Comparison of ENCODE assay signal across 2 cellular contexts in genomic region chr19:741506-742131, GRCh38.
TF ChIP-seq lines count a peak whose summit lies in the region.

No MANE protein-coding gene starts in this region.

TF ChIP-seq in SK-N-SH, 30 proteins besides CTCF, POLR2A, EP300 and RAD21:
- TF ChIP-seq RFX5 (IDR thresholded peaks at IDR 0.05; ENCODE audit: low read length) (no peak), EZH2phosphoT487 (IDR thresholded peaks at IDR 0.05; ENCODE audit: borderline replicate concordance, low read depth) (no peak), NRF1 (IDR thresholded peaks at IDR 0.05; ENCODE audit: low read depth, low read length) (no peak), RXRA (IDR thresholded peaks at IDR 0.05; ENCODE audit: borderline replicate concordance, low read depth) (no peak), GATA2 (CRISPR knock-in tag; IDR thresholded peaks at IDR 0.05) (no peak), MXI1 (IDR thresholded peaks at IDR 0.05; ENCODE audit: low read depth, low read length) (no peak), TEAD4 (IDR thresholded peaks at IDR 0.05; ENCODE audit: borderline replicate concordance, insufficient read depth) (no peak), TCF12 (IDR thresholded peaks at IDR 0.05) (no peak), MAX (IDR thresholded peaks at IDR 0.05; ENCODE audit: low read depth) (no peak), USF2 (IDR thresholded peaks at IDR 0.05; ENCODE audit: borderline replicate concordance, low read depth, low read length) (no peak), GABPA (IDR thresholded peaks at IDR 0.05; ENCODE audit: low read depth) (no peak), ELF1 (IDR thresholded peaks at IDR 0.05) (no peak), SMC3 (IDR thresholded peaks at IDR 0.05; ENCODE audit: low read depth, low read length) (no peak), FOSL2 (IDR thresholded peaks at IDR 0.05; ENCODE audit: borderline replicate concordance, low read depth) (no peak), ZBTB33 (IDR thresholded peaks at IDR 0.05; ENCODE audit: borderline replicate concordance, low read depth) (no peak), JUND (IDR thresholded peaks at IDR 0.05) (no peak), IRF3 (IDR thresholded peaks at IDR 0.05; ENCODE audit: low read depth, low read length) (no peak)
TF ChIP-seq in SK-N-SH: peak in this region for 0.

TF ChIP-seq in HepG2, 621 proteins besides CTCF, POLR2A, EP300 and RAD21 (continues in another document):
- TF ChIP-seq ATM (IDR thresholded peaks at IDR 0.05; ENCODE audit: borderline replicate concordance) = no peak
- no peak for TF ChIP-seq SIX4 (CRISPR knock-in tag; IDR thresholded peaks at IDR 0.05)
- TF ChIP-seq ZNF607 (CRISPR knock-in tag; IDR thresholded peaks at IDR 0.05; ENCODE audit: borderline replicate concordance) = no peak
- peak; percentile 29; the same call in 1 of the 2 replicates for TF ChIP-seq HOXA3 (CRISPR knock-in tag; IDR thresholded peaks at IDR 0.05)
- no peak for TF ChIP-seq RXRB (CRISPR knock-in tag; IDR thresholded peaks at IDR 0.05; ENCODE audit: borderline replicate concordance)
- no peak for TF ChIP-seq ZNF780A (CRISPR knock-in tag; IDR thresholded peaks at IDR 0.05)
- TF ChIP-seq ZNF512B (CRISPR knock-in tag; IDR thresholded peaks at IDR 0.05; ENCODE audit: borderline replicate concordance) = no peak
- no peak for TF ChIP-seq NFKB2 (CRISPR knock-in tag; IDR thresholded peaks at IDR 0.05; ENCODE audit: borderline replicate concordance)
- TF ChIP-seq MED13 (CRISPR knock-in tag; IDR thresholded peaks at IDR 0.05) = no peak
- TF ChIP-seq HNRNPH1 (optimal IDR thresholded peaks at IDR 0.05; ENCODE audit: low read depth, low read length) = no peak
- peak; percentile 90 for TF ChIP-seq ZMYM3 (CRISPR knock-in tag; IDR thresholded peaks at IDR 0.05)
- TF ChIP-seq RELA (CRISPR knock-in tag; IDR thresholded peaks at IDR 0.05) = no peak
- TF ChIP-seq HMGXB4 (CRISPR knock-in tag; IDR thresholded peaks at IDR 0.05; ENCODE audit: borderline replicate concordance in 1 of 2, low read depth in 1 of 2) = no peak
- no peak for TF ChIP-seq KDM1A (CRISPR knock-in tag; IDR thresholded peaks at IDR 0.05)
- no peak for TF ChIP-seq E2F2 (CRISPR knock-in tag; IDR thresholded peaks at IDR 0.05; ENCODE audit: borderline replicate concordance)
- TF ChIP-seq ZSCAN29 (CRISPR knock-in tag; conservative IDR thresholded peaks at IDR 0.05) = no peak
- no peak for TF ChIP-seq TRIM24 (CRISPR knock-in tag; IDR thresholded peaks at IDR 0.05)
- no peak for TF ChIP-seq UBTF (CRISPR knock-in tag; IDR thresholded peaks at IDR 0.05)
- no peak for TF ChIP-seq ZBTB42 (CRISPR knock-in tag; IDR thresholded peaks at IDR 0.05)
- 0 out of 2 replicates have a peak, but pooled peaks have one; percentile 24 for TF ChIP-seq ZFP91 (CRISPR knock-in tag; IDR thresholded peaks at IDR 0.05; ENCODE audit: borderline replicate concordance)
- no peak for TF ChIP-seq JDP2 (CRISPR knock-in tag; IDR thresholded peaks at IDR 0.05; ENCODE audit: borderline replicate concordance)
- no peak for TF ChIP-seq ZNF790 (CRISPR knock-in tag; IDR thresholded peaks at IDR 0.05; ENCODE audit: borderline replicate concordance)
- TF ChIP-seq ISL2 (CRISPR knock-in tag; IDR thresholded peaks at IDR 0.05) = no peak
- no peak for TF ChIP-seq ZFP36 (IDR thresholded peaks at IDR 0.05; ENCODE audit: borderline replicate concordance, low read depth, low read length, partially characterized antibody)
- no peak for TF ChIP-seq EEA1 (CRISPR knock-in tag; IDR thresholded peaks at IDR 0.05; ENCODE audit: borderline replicate concordance)
- TF ChIP-seq TEAD2 (CRISPR knock-in tag; IDR thresholded peaks at IDR 0.05) = no peak
- TF ChIP-seq YY1 (IDR thresholded peaks at IDR 0.05; ENCODE audit: insufficient read depth, insufficient replicate concordance, low read depth, low read length) = no peak
- no peak for TF ChIP-seq SP4 (CRISPR knock-in tag; IDR thresholded peaks at IDR 0.05)
- 0 out of 2 replicates have a peak, but pooled peaks have one; percentile 29 for TF ChIP-seq NRL (CRISPR knock-in tag; IDR thresholded peaks at IDR 0.05; ENCODE audit: borderline replicate concordance)
- peak; percentile 40 for TF ChIP-seq STAG1 (CRISPR knock-in tag; IDR thresholded peaks at IDR 0.05)
- no peak for TF ChIP-seq ZNF788 (CRISPR knock-in tag; IDR thresholded peaks at IDR 0.05; ENCODE audit: borderline replicate concordance)
- TF ChIP-seq ZNF552 (CRISPR knock-in tag; IDR thresholded peaks at IDR 0.05; ENCODE audit: borderline replicate concordance) = no peak
- TF ChIP-seq ZIK1 (CRISPR knock-in tag; IDR thresholded peaks at IDR 0.05; ENCODE audit: borderline replicate concordance, low read depth) = no peak
- TF ChIP-seq ZNF770 (CRISPR knock-in tag; IDR thresholded peaks at IDR 0.05) = peak; percentile 86
- no peak for TF ChIP-seq KLF6 (CRISPR knock-in tag; IDR thresholded peaks at IDR 0.05)
- TF ChIP-seq ZNF446 (CRISPR knock-in tag; IDR thresholded peaks at IDR 0.05) = no peak
- no peak for TF ChIP-seq TFE3 (CRISPR knock-in tag; IDR thresholded peaks at IDR 0.05)
- TF ChIP-seq ZNF12 (CRISPR knock-in tag; IDR thresholded peaks at IDR 0.05) = no peak
- TF ChIP-seq ZNF644 (CRISPR knock-in tag; IDR thresholded peaks at IDR 0.05; ENCODE audit: low read depth) = no peak
- TF ChIP-seq MIXL1 (CRISPR knock-in tag; IDR thresholded peaks at IDR 0.05) = no peak
- TF ChIP-seq RFX1 (IDR thresholded peaks at IDR 0.05) = no peak
- no peak for TF ChIP-seq PBX2 (CRISPR knock-in tag; IDR thresholded peaks at IDR 0.05)
- TF ChIP-seq SATB2 (CRISPR knock-in tag; IDR thresholded peaks at IDR 0.05) = no peak
- no peak for TF ChIP-seq ATF7-NPFF (CRISPR knock-in tag; IDR thresholded peaks at IDR 0.05; ENCODE audit: low read depth)
- TF ChIP-seq ZBTB21 (CRISPR knock-in tag; IDR thresholded peaks at IDR 0.05) = no peak
- no peak for TF ChIP-seq MEIS2 (CRISPR knock-in tag; IDR thresholded peaks at IDR 0.05)
- TF ChIP-seq FOXJ3 (CRISPR knock-in tag; IDR thresholded peaks at IDR 0.05; ENCODE audit: borderline replicate concordance) = no peak
- TF ChIP-seq ZNF282 (IDR thresholded peaks at IDR 0.05; ENCODE audit: partially characterized antibody) = no peak
- TF ChIP-seq ZFP1 (CRISPR knock-in tag; IDR thresholded peaks at IDR 0.05) = no peak
- no peak for TF ChIP-seq LCORL (IDR thresholded peaks at IDR 0.05)
- TF ChIP-seq LCORL (CRISPR knock-in tag; IDR thresholded peaks at IDR 0.05) = peak; percentile 49; the same call in 1 of the 2 replicates
- TF ChIP-seq HNRNPUL1 (IDR thresholded peaks at IDR 0.05; ENCODE audit: low read depth, low read length) = no peak
